ENCODE assay signal across 1 cellular context in the genomic region with DNA sequence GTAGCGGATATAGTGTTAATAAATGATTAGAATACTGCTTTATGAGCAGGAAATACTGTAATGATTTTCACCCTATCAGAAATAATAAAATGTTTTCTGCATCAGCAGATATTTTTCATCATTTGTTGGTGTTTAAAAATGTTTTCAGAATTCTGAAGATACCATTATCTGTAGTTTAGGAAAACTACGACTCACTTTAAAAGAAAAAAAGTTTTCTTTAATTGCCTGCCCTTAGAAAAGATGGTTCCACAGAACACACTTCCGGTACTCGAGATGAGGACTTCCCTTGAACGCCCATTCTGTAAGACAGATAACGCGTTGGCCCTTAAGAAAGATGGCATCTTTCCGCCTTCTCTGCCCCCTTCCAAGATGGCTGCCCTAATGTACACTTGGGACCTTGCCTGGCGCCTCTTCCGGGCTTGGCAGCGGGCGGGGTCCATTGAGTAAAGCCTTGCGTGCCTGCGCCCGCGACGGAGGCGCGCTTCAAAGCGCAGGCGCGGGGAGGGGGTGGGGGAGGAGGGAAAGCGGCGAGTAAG.
A peak's percentile ranks its signal among the peaks of the same experiment; 100 is the strongest.
TF ChIP-seq lines count a peak whose summit lies in the region.

A gene with protein sequence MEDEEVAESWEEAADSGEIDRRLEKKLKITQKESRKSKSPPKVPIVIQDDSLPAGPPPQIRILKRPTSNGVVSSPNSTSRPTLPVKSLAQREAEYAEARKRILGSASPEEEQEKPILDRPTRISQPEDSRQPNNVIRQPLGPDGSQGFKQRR (plus strand): TSS at position 521 of the 536 bp plus-strand sequence. CDS start 16 bp downstream, outside the sequence.

TF ChIP-seq in GM12878, 131 proteins besides CTCF, POLR2A, EP300 and RAD21 (continued from another document and continues in another):
- TF ChIP-seq, protein P1, sequence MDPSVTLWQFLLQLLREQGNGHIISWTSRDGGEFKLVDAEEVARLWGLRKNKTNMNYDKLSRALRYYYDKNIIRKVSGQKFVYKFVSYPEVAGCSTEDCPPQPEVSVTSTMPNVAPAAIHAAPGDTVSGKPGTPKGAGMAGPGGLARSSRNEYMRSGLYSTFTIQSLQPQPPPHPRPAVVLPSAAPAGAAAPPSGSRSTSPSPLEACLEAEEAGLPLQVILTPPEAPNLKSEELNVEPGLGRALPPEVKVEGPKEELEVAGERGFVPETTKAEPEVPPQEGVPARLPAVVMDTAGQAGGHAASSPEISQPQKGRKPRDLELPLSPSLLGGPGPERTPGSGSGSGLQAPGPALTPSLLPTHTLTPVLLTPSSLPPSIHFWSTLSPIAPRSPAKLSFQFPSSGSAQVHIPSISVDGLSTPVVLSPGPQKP (IDR thresholded peaks at IDR 0.05; ENCODE audit: low read depth, low read length) = peak; percentile 94
- TF ChIP-seq, protein P2, sequence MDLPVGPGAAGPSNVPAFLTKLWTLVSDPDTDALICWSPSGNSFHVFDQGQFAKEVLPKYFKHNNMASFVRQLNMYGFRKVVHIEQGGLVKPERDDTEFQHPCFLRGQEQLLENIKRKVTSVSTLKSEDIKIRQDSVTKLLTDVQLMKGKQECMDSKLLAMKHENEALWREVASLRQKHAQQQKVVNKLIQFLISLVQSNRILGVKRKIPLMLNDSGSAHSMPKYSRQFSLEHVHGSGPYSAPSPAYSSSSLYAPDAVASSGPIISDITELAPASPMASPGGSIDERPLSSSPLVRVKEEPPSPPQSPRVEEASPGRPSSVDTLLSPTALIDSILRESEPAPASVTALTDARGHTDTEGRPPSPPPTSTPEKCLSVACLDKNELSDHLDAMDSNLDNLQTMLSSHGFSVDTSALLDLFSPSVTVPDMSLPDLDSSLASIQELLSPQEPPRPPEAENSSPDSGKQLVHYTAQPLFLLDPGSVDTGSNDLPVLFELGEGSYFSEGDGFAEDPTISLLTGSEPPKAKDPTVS (IDR thresholded peaks at IDR 0.05; ENCODE audit: low read depth, low read length) = no peak
- TF ChIP-seq SMAD1 (IDR thresholded peaks at IDR 0.05; ENCODE audit: low read depth, partially characterized antibody) (no peak), FOXM1 (IDR thresholded peaks at IDR 0.05; ENCODE audit: low read depth, low read length) (no peak), RUNX3 (IDR thresholded peaks at IDR 0.05; ENCODE audit: low read length) (peak; percentile 14; the same call in 1 of the 2 replicates), ZNF24 (IDR thresholded peaks at IDR 0.05) (no peak), CBFB (IDR thresholded peaks at IDR 0.05; ENCODE audit: low read depth) (no peak), POLR2AphosphoS2 (IDR thresholded peaks at IDR 0.05; ENCODE audit: low read depth, low read length) (no peak), CBX5 (IDR thresholded peaks at IDR 0.05; ENCODE audit: low read depth) (no peak), CEBPB (IDR thresholded peaks at IDR 0.05; ENCODE audit: borderline replicate concordance in 1 of 2, low read depth in 2 of 2, low read length in 2 of 2) (no peak), CREB1 (IDR thresholded peaks at IDR 0.05; ENCODE audit: low read depth) (peak; percentile 87), TARDBP (IDR thresholded peaks at IDR 0.05; ENCODE audit: borderline replicate concordance) (peak; percentile 87), MYB (IDR thresholded peaks at IDR 0.05; ENCODE audit: borderline replicate concordance, low read depth, low read length) (0 out of 2 replicates have a peak, but pooled peaks have one; percentile 6), POU2F2 (IDR thresholded peaks at IDR 0.05; ENCODE audit: borderline replicate concordance, low read depth, low read length) (no peak; the same call in 2 of the 3 replicates), IKZF1 (conservative IDR thresholded peaks at IDR 0.05) (no peak; the same call in 1 of the 2 replicates), SRF (IDR thresholded peaks at IDR 0.05; ENCODE audit: low read depth in 2 of 2, low read length in 2 of 2) (0 out of 4 replicates have a peak, but pooled peaks of 1 of the 2 experiments have one; percentile 31), ATF7 (IDR thresholded peaks at IDR 0.05; ENCODE audit: low read depth) (no peak; the same call in 1 of the 2 replicates), TBL1XR1 (IDR thresholded peaks at IDR 0.05; ENCODE audit: low read depth, low read length) (no peak), PAX8 (IDR thresholded peaks at IDR 0.05) (peak; percentile 9; the same call in 1 of the 2 replicates), RBBP5 (conservative IDR thresholded peaks at IDR 0.05) (no peak), MXI1 (IDR thresholded peaks at IDR 0.05; ENCODE audit: low read depth, low read length) (0 out of 2 replicates have a peak, but pooled peaks have one; percentile 42), ZNF217 (IDR thresholded peaks at IDR 0.05) (no peak), CHD4 (IDR thresholded peaks at IDR 0.05) (no peak), NR2C2 (IDR thresholded peaks at IDR 0.05; ENCODE audit: borderline replicate concordance, control insufficient read depth, insufficient read length, low read depth) (no peak), SMAD5 (IDR thresholded peaks at IDR 0.05; ENCODE audit: low read depth) (no peak), RB1 (IDR thresholded peaks at IDR 0.05; ENCODE audit: borderline replicate concordance) (no peak), MYC (IDR thresholded peaks at IDR 0.05; ENCODE audit: insufficient read depth, insufficient read length, insufficient replicate concordance, low read length, severe bottlenecking) (no peak), BMI1 (IDR thresholded peaks at IDR 0.05; ENCODE audit: borderline replicate concordance) (no peak), NBN (IDR thresholded peaks at IDR 0.05) (no peak), YBX1 (IDR thresholded peaks at IDR 0.05) (no peak), SMARCA5 (IDR thresholded peaks at IDR 0.05) (no peak), ZNF622 (IDR thresholded peaks at IDR 0.05) (no peak)
- TF ChIP-seq, protein P3, sequence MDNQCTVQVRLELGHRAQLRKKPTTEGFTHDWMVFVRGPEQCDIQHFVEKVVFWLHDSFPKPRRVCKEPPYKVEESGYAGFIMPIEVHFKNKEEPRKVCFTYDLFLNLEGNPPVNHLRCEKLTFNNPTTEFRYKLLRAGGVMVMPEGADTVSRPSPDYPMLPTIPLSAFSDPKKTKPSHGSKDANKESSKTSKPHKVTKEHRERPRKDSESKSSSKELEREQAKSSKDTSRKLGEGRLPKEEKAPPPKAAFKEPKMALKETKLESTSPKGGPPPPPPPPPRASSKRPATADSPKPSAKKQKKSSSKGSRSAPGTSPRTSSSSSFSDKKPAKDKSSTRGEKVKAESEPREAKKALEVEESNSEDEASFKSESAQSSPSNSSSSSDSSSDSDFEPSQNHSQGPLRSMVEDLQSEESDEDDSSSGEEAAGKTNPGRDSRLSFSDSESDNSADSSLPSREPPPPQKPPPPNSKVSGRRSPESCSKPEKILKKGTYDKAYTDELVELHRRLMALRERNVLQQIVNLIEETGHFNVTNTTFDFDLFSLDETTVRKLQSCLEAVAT (IDR thresholded peaks at IDR 0.05) = 0 out of 2 replicates have a peak, but pooled peaks have one; percentile 1
- TF ChIP-seq, protein P4, sequence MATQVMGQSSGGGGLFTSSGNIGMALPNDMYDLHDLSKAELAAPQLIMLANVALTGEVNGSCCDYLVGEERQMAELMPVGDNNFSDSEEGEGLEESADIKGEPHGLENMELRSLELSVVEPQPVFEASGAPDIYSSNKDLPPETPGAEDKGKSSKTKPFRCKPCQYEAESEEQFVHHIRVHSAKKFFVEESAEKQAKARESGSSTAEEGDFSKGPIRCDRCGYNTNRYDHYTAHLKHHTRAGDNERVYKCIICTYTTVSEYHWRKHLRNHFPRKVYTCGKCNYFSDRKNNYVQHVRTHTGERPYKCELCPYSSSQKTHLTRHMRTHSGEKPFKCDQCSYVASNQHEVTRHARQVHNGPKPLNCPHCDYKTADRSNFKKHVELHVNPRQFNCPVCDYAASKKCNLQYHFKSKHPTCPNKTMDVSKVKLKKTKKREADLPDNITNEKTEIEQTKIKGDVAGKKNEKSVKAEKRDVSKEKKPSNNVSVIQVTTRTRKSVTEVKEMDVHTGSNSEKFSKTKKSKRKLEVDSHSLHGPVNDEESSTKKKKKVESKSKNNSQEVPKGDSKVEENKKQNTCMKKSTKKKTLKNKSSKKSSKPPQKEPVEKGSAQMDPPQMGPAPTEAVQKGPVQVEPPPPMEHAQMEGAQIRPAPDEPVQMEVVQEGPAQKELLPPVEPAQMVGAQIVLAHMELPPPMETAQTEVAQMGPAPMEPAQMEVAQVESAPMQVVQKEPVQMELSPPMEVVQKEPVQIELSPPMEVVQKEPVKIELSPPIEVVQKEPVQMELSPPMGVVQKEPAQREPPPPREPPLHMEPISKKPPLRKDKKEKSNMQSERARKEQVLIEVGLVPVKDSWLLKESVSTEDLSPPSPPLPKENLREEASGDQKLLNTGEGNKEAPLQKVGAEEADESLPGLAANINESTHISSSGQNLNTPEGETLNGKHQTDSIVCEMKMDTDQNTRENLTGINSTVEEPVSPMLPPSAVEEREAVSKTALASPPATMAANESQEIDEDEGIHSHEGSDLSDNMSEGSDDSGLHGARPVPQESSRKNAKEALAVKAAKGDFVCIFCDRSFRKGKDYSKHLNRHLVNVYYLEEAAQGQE (IDR thresholded peaks at IDR 0.05; ENCODE audit: low read depth, low read length) = no peak
- TF ChIP-seq, protein P5, sequence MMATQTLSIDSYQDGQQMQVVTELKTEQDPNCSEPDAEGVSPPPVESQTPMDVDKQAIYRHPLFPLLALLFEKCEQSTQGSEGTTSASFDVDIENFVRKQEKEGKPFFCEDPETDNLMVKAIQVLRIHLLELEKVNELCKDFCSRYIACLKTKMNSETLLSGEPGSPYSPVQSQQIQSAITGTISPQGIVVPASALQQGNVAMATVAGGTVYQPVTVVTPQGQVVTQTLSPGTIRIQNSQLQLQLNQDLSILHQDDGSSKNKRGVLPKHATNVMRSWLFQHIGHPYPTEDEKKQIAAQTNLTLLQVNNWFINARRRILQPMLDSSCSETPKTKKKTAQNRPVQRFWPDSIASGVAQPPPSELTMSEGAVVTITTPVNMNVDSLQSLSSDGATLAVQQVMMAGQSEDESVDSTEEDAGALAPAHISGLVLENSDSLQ (IDR thresholded peaks at IDR 0.05) = peak; percentile 12; the same call in 1 of the 2 replicates
- TF ChIP-seq, protein P6, sequence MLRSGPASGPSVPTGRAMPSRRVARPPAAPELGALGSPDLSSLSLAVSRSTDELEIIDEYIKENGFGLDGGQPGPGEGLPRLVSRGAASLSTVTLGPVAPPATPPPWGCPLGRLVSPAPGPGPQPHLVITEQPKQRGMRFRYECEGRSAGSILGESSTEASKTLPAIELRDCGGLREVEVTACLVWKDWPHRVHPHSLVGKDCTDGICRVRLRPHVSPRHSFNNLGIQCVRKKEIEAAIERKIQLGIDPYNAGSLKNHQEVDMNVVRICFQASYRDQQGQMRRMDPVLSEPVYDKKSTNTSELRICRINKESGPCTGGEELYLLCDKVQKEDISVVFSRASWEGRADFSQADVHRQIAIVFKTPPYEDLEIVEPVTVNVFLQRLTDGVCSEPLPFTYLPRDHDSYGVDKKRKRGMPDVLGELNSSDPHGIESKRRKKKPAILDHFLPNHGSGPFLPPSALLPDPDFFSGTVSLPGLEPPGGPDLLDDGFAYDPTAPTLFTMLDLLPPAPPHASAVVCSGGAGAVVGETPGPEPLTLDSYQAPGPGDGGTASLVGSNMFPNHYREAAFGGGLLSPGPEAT (IDR thresholded peaks at IDR 0.05; ENCODE audit: low read depth) = no peak
- TF ChIP-seq, protein P7, sequence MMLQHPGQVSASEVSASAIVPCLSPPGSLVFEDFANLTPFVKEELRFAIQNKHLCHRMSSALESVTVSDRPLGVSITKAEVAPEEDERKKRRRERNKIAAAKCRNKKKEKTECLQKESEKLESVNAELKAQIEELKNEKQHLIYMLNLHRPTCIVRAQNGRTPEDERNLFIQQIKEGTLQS (IDR thresholded peaks at IDR 0.05; ENCODE audit: borderline replicate concordance, extremely low read depth, low read depth, low read length) = no peak
- TF ChIP-seq, protein P8, sequence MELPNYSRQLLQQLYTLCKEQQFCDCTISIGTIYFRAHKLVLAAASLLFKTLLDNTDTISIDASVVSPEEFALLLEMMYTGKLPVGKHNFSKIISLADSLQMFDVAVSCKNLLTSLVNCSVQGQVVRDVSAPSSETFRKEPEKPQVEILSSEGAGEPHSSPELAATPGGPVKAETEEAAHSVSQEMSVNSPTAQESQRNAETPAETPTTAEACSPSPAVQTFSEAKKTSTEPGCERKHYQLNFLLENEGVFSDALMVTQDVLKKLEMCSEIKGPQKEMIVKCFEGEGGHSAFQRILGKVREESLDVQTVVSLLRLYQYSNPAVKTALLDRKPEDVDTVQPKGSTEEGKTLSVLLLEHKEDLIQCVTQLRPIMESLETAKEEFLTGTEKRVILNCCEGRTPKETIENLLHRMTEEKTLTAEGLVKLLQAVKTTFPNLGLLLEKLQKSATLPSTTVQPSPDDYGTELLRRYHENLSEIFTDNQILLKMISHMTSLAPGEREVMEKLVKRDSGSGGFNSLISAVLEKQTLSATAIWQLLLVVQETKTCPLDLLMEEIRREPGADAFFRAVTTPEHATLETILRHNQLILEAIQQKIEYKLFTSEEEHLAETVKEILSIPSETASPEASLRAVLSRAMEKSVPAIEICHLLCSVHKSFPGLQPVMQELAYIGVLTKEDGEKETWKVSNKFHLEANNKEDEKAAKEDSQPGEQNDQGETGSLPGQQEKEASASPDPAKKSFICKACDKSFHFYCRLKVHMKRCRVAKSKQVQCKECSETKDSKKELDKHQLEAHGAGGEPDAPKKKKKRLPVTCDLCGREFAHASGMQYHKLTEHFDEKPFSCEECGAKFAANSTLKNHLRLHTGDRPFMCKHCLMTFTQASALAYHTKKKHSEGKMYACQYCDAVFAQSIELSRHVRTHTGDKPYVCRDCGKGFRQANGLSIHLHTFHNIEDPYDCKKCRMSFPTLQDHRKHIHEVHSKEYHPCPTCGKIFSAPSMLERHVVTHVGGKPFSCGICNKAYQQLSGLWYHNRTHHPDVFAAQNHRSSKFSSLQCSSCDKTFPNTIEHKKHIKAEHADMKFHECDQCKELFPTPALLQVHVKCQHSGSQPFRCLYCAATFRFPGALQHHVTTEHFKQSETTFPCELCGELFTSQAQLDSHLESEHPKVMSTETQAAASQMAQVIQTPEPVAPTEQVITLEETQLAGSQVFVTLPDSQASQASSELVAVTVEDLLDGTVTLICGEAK (IDR thresholded peaks at IDR 0.05; ENCODE audit: borderline replicate concordance) = peak; percentile 91
